In the genomic region with DNA sequence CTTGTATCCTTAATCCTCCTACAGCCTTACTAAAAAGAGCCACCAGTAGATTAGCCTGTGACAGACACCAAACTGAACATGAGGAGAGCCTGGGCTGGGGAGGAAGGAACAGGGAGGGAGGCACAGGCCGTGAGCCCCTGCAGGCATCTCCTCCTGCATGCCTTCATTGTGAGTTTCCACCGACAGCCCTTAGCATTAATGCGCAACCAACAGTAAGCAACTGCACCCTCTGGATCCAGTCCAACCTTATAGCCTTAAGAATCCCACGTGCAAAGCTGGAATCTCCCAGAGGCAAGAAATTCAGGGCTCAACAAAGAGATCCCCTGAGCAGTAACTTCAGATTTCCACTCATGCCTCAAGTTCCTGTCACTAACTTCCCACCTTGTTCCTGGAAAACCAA, we compare ENCODE assay signal across 8 cellular contexts.
DNase-seq lines count a peak whose midpoint lies in the region; ATAC-seq and TF ChIP-seq lines count a peak whose summit lies in the region.

No MANE protein-coding gene starts in this region.

- H3K36me3 ChIP-seq in neuronal stem cell (replicated peaks in 1 of 2; ENCODE audit: control insufficient read depth in 2 of 2, insufficient read depth in 2 of 2, low read length in 2 of 2) (peaks cover 0 to 5% of the 10 kb centered on the region in 2 donors), thyroid gland (no peaks in the 10 kb centered on the region)

- no peak overlapping the region for H2BK15ac ChIP-seq in neuronal stem cell (ENCODE audit: low read length)

- TF ChIP-seq CTCF in Calu3 (IDR thresholded peaks at IDR 0.05; ENCODE audit: unreplicated experiment) (no peak), coronary artery (IDR thresholded peaks at IDR 0.05) (no peak), thyroid gland (IDR thresholded peaks at IDR 0.05) (no peak)

- no peaks in the 10 kb centered on the region for H3K27me3 Mint-ChIP-seq in Calu3 (ENCODE audit: unreplicated experiment)

- H2BK120ac ChIP-seq in neuronal stem cell (ENCODE audit: low read depth, low read length): no peak overlapping the region

- H3K14ac ChIP-seq in neuronal stem cell (ENCODE audit: low read length): peak overlapping the region; percentile 26

- BruUV-seq in Calu3 (replicated peaks; lab: Mats Ljungman, UMichigan): no TSS peak

- H3K79me1 ChIP-seq in neuronal stem cell (ENCODE audit: low read depth, low read length): no peaks in the 10 kb centered on the region

- H3K9ac ChIP-seq in neuronal stem cell (ENCODE audit: low read depth, low read length, poor library complexity): no peak overlapping the region

- H3K27ac ChIP-seq in coronary artery (peak overlapping the region; percentile 21 to 47), neuronal stem cell (replicated peaks; ENCODE audit: low read length) (no peak overlapping the region), thyroid gland (peak overlapping the region in 1 of 3 donors; percentile 1)

- H3K9me3 Mint-ChIP-seq in Calu3 (ENCODE audit: low read depth, unreplicated experiment): no peaks in the 10 kb centered on the region

- no peak overlapping the region for H3K4me2 ChIP-seq in neuronal stem cell (ENCODE audit: insufficient read depth, low read length, poor library complexity, severe bottlenecking)

- intact Hi-C loops in Calu3 (cut with micrococcal nuclease; ENCODE audit: unreplicated experiment): loop anchor here (5.0 kb wide), 1 partner anchor 35 kb away; no protein-coding TSS in a partner anchor
- intact Hi-C loops in thyroid gland (cut with DNase I): no loop called here

- ATAC-seq in HG03439 (IDR thresholded peaks at IDR 0.05; ENCODE audit: unreplicated experiment) (no peak), HG02840 (IDR thresholded peaks at IDR 0.05; ENCODE audit: low FRiP score, unreplicated experiment) (no peak)

- H3K4ac ChIP-seq in neuronal stem cell (ENCODE audit: low read length): no peak overlapping the region

- H3K4me3 ChIP-seq in coronary artery (no peak overlapping the region), neuronal stem cell (ENCODE audit: low read length in 2 of 2) (no peak overlapping the region), thyroid gland (replicated peaks in 1 of 3) (no peak overlapping the region)

- DNase-seq in Calu3 (peak; percentile 23), coronary artery (ENCODE audit: low spot score) (no peak), neuronal stem cell (ENCODE audit: low spot score) (no peak), thyroid gland (no peak)
- no peak for DNase-seq in stimulated activated CD4-positive, alpha-beta T cell treated with anti-CD3 and anti-CD28 coated beads, Interleukin-4, amount 100 ng/mL, for 1 hour

- peak overlapping the region; percentile 82 for H3K27ac Mint-ChIP-seq in Calu3 (ENCODE audit: unreplicated experiment)

- TF ChIP-seq POLR2A in thyroid gland (IDR thresholded peaks at IDR 0.05): no peak

- CTCF ChIA-PET in Calu3 (lab: Charles Lee): no interaction called here

- H4K8ac ChIP-seq in neuronal stem cell (ENCODE audit: low read depth, low read length): no peak overlapping the region

- no peak overlapping the region for H2AFZ ChIP-seq in neuronal stem cell (ENCODE audit: low read length)

- no peak overlapping the region for H4K91ac ChIP-seq in neuronal stem cell (ENCODE audit: low read depth, low read length, poor library complexity)

- no peak overlapping the region for H2BK5ac ChIP-seq in neuronal stem cell (ENCODE audit: low read length)

- H3K27me3 ChIP-seq in neuronal stem cell (ENCODE audit: control insufficient read depth in 3 of 3, insufficient read depth in 3 of 3, low read depth in 1 of 3, low read length in 3 of 3) (no peaks in the 10 kb centered on the region), thyroid gland (no peaks in the 10 kb centered on the region)

- H3K18ac ChIP-seq in neuronal stem cell (ENCODE audit: low read length): no peak overlapping the region

- no peak overlapping the region for H2AK5ac ChIP-seq in neuronal stem cell (ENCODE audit: low read depth, low read length)

- H3K36me3 Mint-ChIP-seq in Calu3 (ENCODE audit: insufficient read depth, unreplicated experiment): peaks cover 21% of the 10 kb centered on the region

- H3K9me3 ChIP-seq in neuronal stem cell (replicated peaks in 1 of 2; ENCODE audit: control insufficient read depth in 2 of 2, insufficient read depth in 1 of 2, low read depth in 1 of 2, low read length in 2 of 2) (peaks cover 0 to 12% of the 10 kb centered on the region in 2 donors), thyroid gland (no peaks in the 10 kb centered on the region)

- H3K4me3 Mint-ChIP-seq in Calu3 (ENCODE audit: low read depth, unreplicated experiment): peak overlapping the region; percentile 18

- H2BK12ac ChIP-seq in neuronal stem cell (ENCODE audit: low read length): no peak overlapping the region

- WGBS in neuronal stem cell (ENCODE audit: extremely low coverage in 2 of 2, insufficient read length in 2 of 2, insufficient replicate concordance in 1 of 2), 2 donors: no CpG with 5 or more reads among the region's 4 CpGs
- 68 to 69% methylated on average over 4 of the region's 4 CpGs for WGBS in thyroid gland, 2 donors

- peaks cover 90% of the 10 kb centered on the region for H3K4me1 Mint-ChIP-seq in Calu3 (ENCODE audit: low read depth, unreplicated experiment)

- no peak overlapping the region for H3K23ac ChIP-seq in neuronal stem cell (ENCODE audit: low read depth, low read length, poor library complexity)

- peaks cover 3 to 9% of the 10 kb centered on the region in 2 donors for H3K4me1 ChIP-seq in neuronal stem cell (ENCODE audit: control insufficient read depth in 2 of 2, insufficient read depth in 1 of 2, low read depth in 1 of 2, low read length in 2 of 2)
- H3K4me1 ChIP-seq in thyroid gland: peaks cover 14 to 79% of the 10 kb centered on the region in 2 donors

TF ChIP-seq in PFSK-1, 5 proteins besides CTCF, POLR2A, EP300 and RAD21:
- TF ChIP-seq FOXP2 (optimal IDR thresholded peaks at IDR 0.05; ENCODE audit: borderline replicate concordance, extremely low read depth, extremely low read length, insufficient read depth): no peak
- TF ChIP-seq SIN3A (IDR thresholded peaks at IDR 0.05; ENCODE audit: borderline replicate concordance, insufficient read depth, low read length): peak; percentile 95; the same call in 1 of the 2 replicates
- no peak for TF ChIP-seq TAF1 (IDR thresholded peaks at IDR 0.05; ENCODE audit: borderline replicate concordance, insufficient read depth, low read length)
- TF ChIP-seq REST (IDR thresholded peaks at IDR 0.05; ENCODE audit: insufficient read depth in 1 of 2, low read depth in 2 of 2, low read length in 2 of 2): peak in 1 of 2 experiments; percentile 41; a peak in 1 of 4 replicates
TF ChIP-seq in PFSK-1: peak in this region for 2.
